ENCODE assay signal across 8 cellular contexts in the genomic region with DNA sequence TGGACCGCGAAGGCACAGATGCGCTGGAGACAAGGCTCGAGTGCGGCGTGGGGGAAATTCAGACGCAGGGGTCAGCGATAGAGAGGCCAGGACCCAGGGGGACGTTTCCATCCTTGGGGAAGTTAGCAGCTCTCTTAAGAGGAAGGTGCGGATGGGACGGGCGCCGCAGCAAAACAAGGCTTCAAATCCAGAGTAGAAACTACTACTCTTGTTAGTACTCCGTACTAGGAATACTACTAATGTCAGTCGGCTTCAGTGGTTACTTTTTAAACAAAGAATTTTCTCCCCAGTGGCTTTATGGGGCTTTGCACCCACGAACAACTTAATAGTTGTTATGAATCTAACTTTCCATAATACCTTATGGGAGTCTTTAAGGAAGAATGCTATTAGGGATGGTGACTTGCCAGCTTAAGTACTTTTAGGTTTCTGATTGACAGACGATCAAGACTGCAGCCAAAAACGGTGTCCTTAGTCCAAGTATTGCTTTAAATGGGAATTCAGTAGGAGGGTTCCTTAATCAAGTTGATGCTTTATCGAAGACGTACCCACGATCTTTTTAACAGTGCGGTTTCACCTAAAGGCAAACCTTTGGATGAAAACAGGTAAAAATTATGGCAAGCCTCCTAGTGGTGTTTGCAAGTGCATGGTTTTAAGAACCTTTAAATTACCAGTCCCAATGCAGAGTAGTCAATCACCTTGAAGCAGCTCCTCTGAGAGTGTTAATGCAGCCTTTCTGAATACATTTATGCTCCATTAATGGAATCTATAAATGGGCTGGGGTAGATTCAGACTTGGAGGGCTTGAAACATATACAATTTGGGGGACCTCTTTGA. TPM values are rescaled to one million over a fixed set of nuclear protein-coding genes. Genes with fewer than 3 reads are reported as not detected.
A peak's percentile ranks its signal among the peaks of the same experiment; 100 is the strongest.
DNase-seq lines count a peak whose midpoint lies in the region; ATAC-seq and TF ChIP-seq lines count a peak whose summit lies in the region.

No MANE protein-coding gene starts in this region.

- 3% methylated on average over 20 of the region's 22 CpGs for WGBS in SK-N-SH (ENCODE audit: low lambda C conversion rate)

- ATAC-seq in HG03460 (IDR thresholded peaks at IDR 0.05; ENCODE audit: unreplicated experiment): peak; percentile 7
- ATAC-seq in GM18520 (IDR thresholded peaks at IDR 0.05; ENCODE audit: unreplicated experiment): no peak

- peak; percentile 9 to 60 for TF ChIP-seq CTCF in Caco-2 (IDR thresholded peaks at IDR 0.05; ENCODE audit: insufficient read depth in 1 of 2, low read depth in 1 of 2, low read length in 1 of 2, severe bottlenecking in 1 of 2, unreplicated experiment in 1 of 2)
- TF ChIP-seq CTCF in SK-N-SH (IDR thresholded peaks at IDR 0.05): peak; percentile 22; the same call in 1 of the 2 replicates
- TF ChIP-seq CTCF in epithelial cell of esophagus (IDR thresholded peaks at IDR 0.05; ENCODE audit: insufficient read depth, low read depth, low read length, missing control alignments): peak; percentile 46
- peak; percentile 24 for TF ChIP-seq CTCF in neural cell (IDR thresholded peaks at IDR 0.05; ENCODE audit: poor library complexity, severe bottlenecking)

- no peaks in the 10 kb centered on the region for H3K27me3 Mint-ChIP-seq in Caco-2 (ENCODE audit: insufficient read depth, unreplicated experiment)

- TF ChIP-seq EP300 in SK-N-SH (IDR thresholded peaks at IDR 0.05; ENCODE audit: borderline replicate concordance in 1 of 2, low read depth in 1 of 2, low read length in 1 of 2) (no peak), neural cell (conservative IDR thresholded peaks at IDR 0.05; ENCODE audit: poor library complexity, severe bottlenecking) (no peak)

- TF ChIP-seq RAD21 in SK-N-SH (IDR thresholded peaks at IDR 0.05; ENCODE audit: low read length) (no peak), neural cell (conservative IDR thresholded peaks at IDR 0.05) (no peak)

- H3K27ac ChIP-seq in SK-N-SH (ENCODE audit: low read depth in 2 of 2, low read length in 1 of 2) (peak overlapping the region; percentile 94 to 96), neural cell (ENCODE audit: low read length) (peak overlapping the region; percentile 88)

- POLR2A ChIA-PET in Caco-2 (lab: Charles Lee): interaction anchor here (0.5 to 1.4 kb wide), 4 partner anchors 16 to 83 kb away, joined by 3 to 11 read pairs (median 7); no protein-coding TSS in a partner anchor
- POLR2A ChIA-PET in SK-N-SH (lab: Yijun Ruan, JAX): interaction anchor here (1.0 to 1.4 kb wide), 3 partner anchors 17 to 274 kb away, joined by 4 to 7 read pairs (median 6); a partner anchor contains a TSS

- H3K9me2 ChIP-seq in SK-N-SH (no peaks in the 10 kb centered on the region), neural cell (ENCODE audit: insufficient read depth, low read length) (no peaks in the 10 kb centered on the region)

- peaks cover 30% of the 10 kb centered on the region for H3K4me1 Mint-ChIP-seq in Caco-2 (ENCODE audit: low read depth, unreplicated experiment)

- no peaks in the 10 kb centered on the region for H3K9me3 Mint-ChIP-seq in Caco-2 (ENCODE audit: unreplicated experiment)

- H3K27ac Mint-ChIP-seq in Caco-2 (ENCODE audit: unreplicated experiment): peak overlapping the region; percentile 74

- H3K36me3 Mint-ChIP-seq in Caco-2 (ENCODE audit: insufficient read depth, unreplicated experiment): peaks cover 20% of the 10 kb centered on the region

- H3K4me3 ChIP-seq in Caco-2 (ENCODE audit: low read depth, low read length) (peak overlapping the region; percentile 69), SK-N-SH (ENCODE audit: low read depth in 2 of 2, low read length in 1 of 2) (peak overlapping the region; percentile 75 to 96), epithelial cell of esophagus (ENCODE audit: low read length) (peak overlapping the region; percentile 86), neural cell (ENCODE audit: low read length) (peak overlapping the region; percentile 98)

- H3K4me1 ChIP-seq in Caco-2 (peaks cover 22% of the 10 kb centered on the region), SK-N-SH (ENCODE audit: control insufficient read depth in 1 of 2, insufficient read depth in 2 of 2, low read depth in 1 of 2, low read length in 1 of 2) (peaks cover 0 to 8% of the 10 kb centered on the region in 2 experiments; a peak in 2 of 4 replicates)

- DNase-seq in Caco-2: peak in 1 of 2 experiments; percentile 12
- peak; percentile 65 for DNase-seq in GM19240 (ENCODE audit: insufficient read length, low spot score)
- DNase-seq in SK-N-SH: peak; percentile 86
- peak; percentile 39 for DNase-seq in epithelial cell of esophagus (ENCODE audit: low read depth)
- DNase-seq in NCI-H2107 treated with DMSO at 0.1 percent for 48 hours (lab: John Stamatoyannopoulos, UW; ENCODE audit: unreplicated experiment): no peak

- no peaks in the 10 kb centered on the region for H3K36me3 ChIP-seq in Caco-2 (ENCODE audit: control insufficient read depth, insufficient read depth, low read length)
- no peaks in the 10 kb centered on the region for H3K36me3 ChIP-seq in SK-N-SH (replicated peaks in 1 of 2; ENCODE audit: control insufficient read depth in 1 of 2, insufficient read depth in 2 of 2, low read length in 1 of 2)
- H3K36me3 ChIP-seq in neural cell (ENCODE audit: insufficient read depth, low read length): no peaks in the 10 kb centered on the region

- H3K9me3 ChIP-seq in Caco-2: no peaks in the 10 kb centered on the region
- no peaks in the 10 kb centered on the region for H3K9me3 ChIP-seq in SK-N-SH
- no peaks in the 10 kb centered on the region for H3K9me3 ChIP-seq in neural cell (ENCODE audit: low read length)

- CTCF ChIA-PET in Caco-2 (lab: Charles Lee): interaction anchor here (0.5 to 4.6 kb wide), 7 partner anchors 13 to 519 kb away, joined by 3 to 85 read pairs (median 4); a partner anchor contains a TSS
- CTCF ChIA-PET in SK-N-SH (lab: Yijun Ruan, JAX): interaction anchor here (0.6 to 4.9 kb wide), 35 partner anchors 9 to 745 kb away, joined by 3 to 93 read pairs (median 5); no protein-coding TSS in a partner anchor

- no peaks in the 10 kb centered on the region for H3K27me3 ChIP-seq in Caco-2 (replicated peaks; ENCODE audit: control insufficient read depth, insufficient read depth, low read length)
- no peaks in the 10 kb centered on the region for H3K27me3 ChIP-seq in SK-N-SH (ENCODE audit: insufficient read depth)
- H3K27me3 ChIP-seq in neural cell (ENCODE audit: insufficient read depth, low read depth, low read length): no peaks in the 10 kb centered on the region

- H4K20me1 ChIP-seq in SK-N-SH (ENCODE audit: insufficient read depth) (no peaks in the 10 kb centered on the region; the same call in 1 of the 2 replicates), neural cell (ENCODE audit: insufficient read depth) (no peaks in the 10 kb centered on the region)

- peak overlapping the region; percentile 86 for H3K4me2 ChIP-seq in SK-N-SH
- H3K4me2 ChIP-seq in neural cell (ENCODE audit: low read length): peak overlapping the region; percentile 88

- H3K9ac ChIP-seq in SK-N-SH (peak overlapping the region; percentile 94), neural cell (ENCODE audit: low read length) (peak overlapping the region; percentile 91)

- BruUV-seq in Caco-2 (replicated peaks; lab: Mats Ljungman, UMichigan): TSS peak; percentile 63

- peak overlapping the region; percentile 81 for H3K4me3 Mint-ChIP-seq in Caco-2 (ENCODE audit: unreplicated experiment)

- H3K79me2 ChIP-seq in SK-N-SH (ENCODE audit: insufficient read depth) (peaks cover 36% of the 10 kb centered on the region), neural cell (replicated peaks; ENCODE audit: insufficient read depth, low read length) (peaks cover 6% of the 10 kb centered on the region)

- intact Hi-C loops in Caco-2 (cut with micrococcal nuclease; ENCODE audit: unreplicated experiment): loop anchor here (1.0 to 2.0 kb wide), 2 partner anchors 16 to 57 kb away; no protein-coding TSS in a partner anchor

- H2AFZ ChIP-seq in SK-N-SH (ENCODE audit: low read depth): peak overlapping the region; percentile 74
- peak overlapping the region; percentile 98 for H2AFZ ChIP-seq in neural cell (ENCODE audit: low read depth, low read length)

- H3F3A ChIP-seq in SK-N-SH (replicated peaks; ENCODE audit: insufficient read depth) (peaks cover 13% of the 10 kb centered on the region), neural cell (ENCODE audit: insufficient read depth, low read length, poor library complexity, severe bottlenecking) (peaks cover 3% of the 10 kb centered on the region)

TF ChIP-seq in SK-N-SH, 30 proteins besides CTCF, POLR2A, EP300 and RAD21 (continues in another document):
- TF ChIP-seq GATA2 (CRISPR knock-in tag; IDR thresholded peaks at IDR 0.05): peak; percentile 47; the same call in 1 of the 2 replicates
- no peak for TF ChIP-seq RCOR1 (IDR thresholded peaks at IDR 0.05; ENCODE audit: low read length)
- 0 out of 2 replicates have a peak, but pooled peaks have one; percentile 22 for TF ChIP-seq NRF1 (IDR thresholded peaks at IDR 0.05; ENCODE audit: low read depth, low read length)
- TF ChIP-seq MXI1 (IDR thresholded peaks at IDR 0.05; ENCODE audit: low read depth, low read length): peak; percentile 71
- no peak; the same call in 1 of the 2 replicates for TF ChIP-seq TAF1 (IDR thresholded peaks at IDR 0.05; ENCODE audit: borderline replicate concordance, low read depth, low read length)
- TF ChIP-seq SIN3A (IDR thresholded peaks at IDR 0.05; ENCODE audit: borderline replicate concordance, low read depth, low read length): peak; percentile 66; the same call in 1 of the 2 replicates

TF ChIP-seq in neural cell, 6 proteins besides CTCF, POLR2A, EP300 and RAD21:
- TF ChIP-seq MXI1 (conservative IDR thresholded peaks at IDR 0.05; ENCODE audit: poor library complexity, severe bottlenecking): no peak
- no peak for TF ChIP-seq EZH2 (IDR thresholded peaks at IDR 0.05; ENCODE audit: borderline replicate concordance, insufficient read depth, low read length, poor library complexity, severe bottlenecking)
- no peak for TF ChIP-seq TAF1 (IDR thresholded peaks at IDR 0.05; ENCODE audit: low read depth)
- TF ChIP-seq SMC3 (conservative IDR thresholded peaks at IDR 0.05; ENCODE audit: poor library complexity): no peak

RNA-seq across cellular contexts. Expression of a gene that starts 0.9 kb away (rescaled TPM):
- total RNA-seq in Caco-2 (2022): 84.8 and 85.5 TPM in 2 replicates
- polyA plus RNA-seq in SK-N-SH (2012; rRNA removed) (9.3 and 11.7 TPM in 2 replicates), neural cell (10.4 and 11.5 TPM in 2 replicates)
- polyA plus RNA-seq in SK-N-SH (2012; cell fraction: cytosol; rRNA removed): 10.5 and 11.6 TPM in 2 replicates
- 9.6 and 20.4 TPM in 2 replicates for polyA plus RNA-seq in SK-N-SH (2012; cell fraction: nucleus; rRNA removed)
- 20.0 and 23.8 TPM in 2 replicates for polyA minus RNA-seq in neural cell

RNA-seq across cellular contexts. Expression of a gene that starts 18.2 kb away (rescaled TPM):
- 37.7 TPM in 2 replicates for total RNA-seq in Caco-2 (2022)
- polyA plus RNA-seq in SK-N-SH (2012; rRNA removed): 3.8 and 4.0 TPM in 2 replicates
- 7.0 and 7.9 TPM in 2 replicates for polyA plus RNA-seq in SK-N-SH (2012; cell fraction: cytosol; rRNA removed)
- polyA plus RNA-seq in SK-N-SH (2012; cell fraction: nucleus; rRNA removed): 1.8 and 3.7 TPM in 2 replicates
- polyA plus RNA-seq in neural cell: 0.32 and 0.47 TPM in 2 replicates
- 2.5 and 2.7 TPM in 2 replicates for polyA minus RNA-seq in neural cell
